In the genomic region with DNA sequence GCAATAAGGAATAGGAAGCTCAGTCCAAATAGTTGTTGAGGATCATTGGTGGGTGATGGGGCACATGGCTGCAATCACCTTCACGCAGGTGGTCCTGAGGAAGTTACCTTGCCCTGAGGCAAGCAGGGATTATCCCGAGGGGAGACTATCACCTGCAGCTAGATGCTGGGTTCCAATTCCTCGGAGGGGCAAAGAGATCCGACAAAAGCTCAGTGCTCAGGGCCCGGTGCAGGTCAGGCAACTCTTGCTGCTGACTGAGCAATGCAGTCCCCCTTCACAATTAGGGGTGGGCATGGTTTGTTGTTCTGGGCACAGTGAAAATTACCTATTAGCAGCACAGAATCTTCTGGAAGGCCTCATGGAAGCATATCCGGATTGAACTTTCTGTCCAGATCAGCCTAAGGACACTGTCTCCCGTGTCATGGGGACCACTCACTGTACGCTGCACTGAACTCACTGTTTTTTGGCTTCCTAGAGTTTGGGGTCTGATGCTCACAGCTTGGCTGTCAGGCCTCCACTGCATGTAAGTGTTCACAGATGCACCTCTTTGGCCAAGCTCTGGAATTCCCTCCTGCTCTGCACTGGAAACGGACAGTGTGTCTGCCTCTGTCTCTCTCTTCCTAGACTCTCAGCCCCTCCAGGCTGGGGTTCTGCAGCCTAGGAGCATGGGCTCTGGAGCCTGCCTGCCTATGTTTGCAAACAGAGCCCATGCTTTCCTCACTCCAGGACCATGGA, we compare ENCODE assay signal across 28 cellular contexts.
"Had no signal": no experiment of that assay in that cellular context is flagged by ENCODE, and none has a peak within 500 bp of the region (broad histone marks: within the 10 kb centered on the region; RNA-seq: fewer than 3 reads in every experiment).

No MANE protein-coding gene starts in this region.

- H3K27me3 ChIP-seq: foreskin keratinocyte, testis, tibial artery, upper lobe of left lung had no signal

- H3K9me3 ChIP-seq: neutrophil, testis had no signal

- DNase-seq: dorsolateral prefrontal cortex; effector CD8-positive, alpha-beta T cell; endodermal cell; foreskin keratinocyte; heart left ventricle; kidney; mesenchymal stem cell; mucosa of descending colon; naive B cell; nephron progenitor cell; sigmoid colon; stimulated activated CD4-positive, alpha-beta T cell treated with anti-CD3 and anti-CD28 coated beads, Interleukin-2, amount 100 ng/mL, for 24 hours; stimulated activated CD4-positive, alpha-beta T cell treated with anti-CD3 and anti-CD28 coated beads, Interleukin-4, amount 100 ng/mL, for 24 hours; stimulated activated naive CD8-positive, alpha-beta T cell treated with anti-CD3 and anti-CD28 coated beads, Interleukin-15, Interleukin-2, amounts not matched to agents 100 U/mL and 50 U/mL, for 24 hours; substantia nigra; testis; tibial artery; upper lobe of left lung had no signal

- ATAC-seq: esophagus mucosa; foreskin keratinocyte; gastroesophageal sphincter; heart left ventricle; left lobe of liver; mucosa of descending colon; stimulated activated memory B cell treated with anti-CD40 and anti-IgM and Interleukin-4, amounts not matched to agents 10 μg/mL and 1 μg/mL and 100 μg/mL, for 72 hours; stimulated activated naive CD8-positive, alpha-beta T cell treated with anti-CD3 and anti-CD28 coated beads, Interleukin-15, Interleukin-2, amounts not matched to agents 100 U/mL and 50 U/mL, for 24 hours had no signal

- H3K36me3 Mint-ChIP-seq: mesothelial cell of epicardium; naive B cell; stimulated activated memory B cell treated with anti-CD40 and anti-IgM and Interleukin-4, amounts not matched to agents 10 μg/mL and 1 μg/mL and 100 μg/mL, for 72 hours had no signal

- H3K4me3 ChIP-seq: dorsolateral prefrontal cortex, gastroesophageal sphincter, heart left ventricle, hepatocyte, mucosa of descending colon, sigmoid colon, testis, tibial artery, upper lobe of left lung had no signal

- H3K27me3 Mint-ChIP-seq: stimulated activated memory B cell treated with anti-CD40 and anti-IgM and Interleukin-4, amounts not matched to agents 10 μg/mL and 1 μg/mL and 100 μg/mL, for 72 hours had no signal

- H3K27ac Mint-ChIP-seq: endodermal cell; mesothelial cell of epicardium; naive B cell; nephron progenitor cell; progenitor cell of endocrine pancreas; stimulated activated memory B cell treated with anti-CD40 and anti-IgM and Interleukin-4, amounts not matched to agents 10 μg/mL and 1 μg/mL and 100 μg/mL, for 72 hours had no signal

- H3K4me1 ChIP-seq: foreskin keratinocyte, gastroesophageal sphincter, parathyroid adenoma, sigmoid colon, testis, tibial artery, upper lobe of left lung had no signal

- H3K36me3 ChIP-seq: gastroesophageal sphincter, heart left ventricle, neutrophil, sigmoid colon, tibial artery, upper lobe of left lung had no signal

- H3K4me1 Mint-ChIP-seq: endodermal cell; naive B cell; nephron progenitor cell; stimulated activated memory B cell treated with anti-CD40 and anti-IgM and Interleukin-4, amounts not matched to agents 10 μg/mL and 1 μg/mL and 100 μg/mL, for 72 hours had no signal

- H3K4me3 Mint-ChIP-seq: endodermal cell; mesothelial cell of epicardium; naive B cell; nephron progenitor cell; stimulated activated memory B cell treated with anti-CD40 and anti-IgM and Interleukin-4, amounts not matched to agents 10 μg/mL and 1 μg/mL and 100 μg/mL, for 72 hours had no signal

- H3K27ac ChIP-seq: dorsolateral prefrontal cortex, epithelial cell of prostate, foreskin keratinocyte, gastroesophageal sphincter, heart left ventricle, hepatocyte, neutrophil, parathyroid adenoma, sigmoid colon, testis, tibial artery, upper lobe of left lung had no signal
